ENCODE assay signal across 21 cellular contexts in the genomic region with DNA sequence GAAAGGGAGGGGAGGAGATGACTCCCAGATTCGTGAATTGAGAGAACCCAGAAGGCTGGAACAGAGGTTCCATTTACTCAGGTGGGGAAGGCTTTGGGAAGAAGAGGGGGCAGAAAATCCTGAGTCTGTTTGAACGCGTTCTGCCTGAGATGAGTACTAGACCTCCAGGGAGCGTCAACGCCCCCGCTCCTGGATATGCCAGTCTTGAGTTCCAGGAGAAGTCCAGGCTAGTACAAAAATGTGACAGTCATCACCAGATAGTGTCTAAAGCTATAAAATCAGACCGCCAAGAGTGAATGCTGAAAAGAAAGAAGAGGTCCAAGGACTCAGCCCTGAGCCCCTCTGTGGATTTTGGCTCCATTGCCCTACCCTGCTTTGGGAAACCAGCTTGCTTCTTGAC. TPM values are rescaled to one million over a fixed set of nuclear protein-coding genes. Genes with fewer than 3 reads are reported as not detected.
DNase-seq lines count a peak whose midpoint lies in the region; ATAC-seq and TF ChIP-seq lines count a peak whose summit lies in the region.
"Had no signal": no experiment of that assay in that cellular context is flagged by ENCODE, and none has a peak within 500 bp of the region (broad histone marks: within the 10 kb centered on the region; RNA-seq: fewer than 3 reads in every experiment).

No MANE protein-coding gene starts in this region.

- no peak for ATAC-seq in activated CD8-positive, alpha-beta T cell treated with anti-CD3 and anti-CD28 coated beads, Interleukin-2, amount 10 ng/mL, durations not matched to agents 7 days and 5 days
- no peak for ATAC-seq in activated CD8-positive, alpha-beta T cell treated with anti-CD3 and anti-CD28 coated beads for 36 hours
- no peak for ATAC-seq in HG03025 (IDR thresholded peaks at IDR 0.05; ENCODE audit: low FRiP score, unreplicated experiment)
- ATAC-seq: GM23338 had no signal

- no peaks in the 10 kb centered on the region for H3K4me1 Mint-ChIP-seq in activated CD8-positive, alpha-beta T cell treated with anti-CD3 and anti-CD28 coated beads, Interleukin-2, amount 10 ng/mL, durations not matched to agents 7 days and 5 days (ENCODE audit: low read depth)
- peaks cover 3% of the 10 kb centered on the region for H3K4me1 Mint-ChIP-seq in activated CD8-positive, alpha-beta T cell treated with anti-CD3 and anti-CD28 coated beads for 36 hours (ENCODE audit: low read depth)
- peaks cover 7% of the 10 kb centered on the region for H3K4me1 Mint-ChIP-seq in nephron progenitor cell
- H3K4me1 Mint-ChIP-seq: B cell; CD8-positive, alpha-beta memory T cell had no signal

- no peaks in the 10 kb centered on the region for H3K9me3 Mint-ChIP-seq in activated CD8-positive, alpha-beta T cell treated with anti-CD3 and anti-CD28 coated beads, Interleukin-2, amount 10 ng/mL, durations not matched to agents 7 days and 5 days (ENCODE audit: insufficient read depth)
- H3K9me3 Mint-ChIP-seq in activated CD8-positive, alpha-beta T cell treated with anti-CD3 and anti-CD28 coated beads for 36 hours = no peaks in the 10 kb centered on the region
- no peaks in the 10 kb centered on the region for H3K9me3 Mint-ChIP-seq in nephron progenitor cell
- H3K9me3 Mint-ChIP-seq: CD4-positive, alpha-beta T cell; CD8-positive, alpha-beta memory T cell; GM23338 had no signal

- CTCF ChIA-PET in activated CD8-positive, alpha-beta T cell treated with anti-CD3 and anti-CD28 coated beads, Interleukin-2, amount 10 ng/mL, durations not matched to agents 7 days and 5 days (lab: Charles Lee) = no interaction called here
- CTCF ChIA-PET in activated CD8-positive, alpha-beta T cell treated with anti-CD3 and anti-CD28 coated beads for 36 hours (lab: Charles Lee) = no interaction called here
- CTCF ChIA-PET in RWPE1 (lab: Yijun Ruan, JAX) = interaction anchor here (1.2 kb wide), 1 partner anchor 8 kb away, joined by 5 read pairs; no protein-coding TSS in a partner anchor

- no peak for DNase-seq in activated CD8-positive, alpha-beta T cell treated with anti-CD3 and anti-CD28 coated beads, Interleukin-2, amount 10 ng/mL, durations not matched to agents 7 days and 5 days
- no peak for DNase-seq in activated CD8-positive, alpha-beta T cell treated with anti-CD3 and anti-CD28 coated beads for 36 hours
- DNase-seq in RWPE1 (ENCODE audit: low spot score) (no peak), nephron progenitor cell (no peak), UCSD-AML1 (lab: John Stamatoyannopoulos, UW; ENCODE audit: unreplicated experiment) (no peak), germinal center (ENCODE audit: low spot score) (no peak), OCI-M1 (lab: John Stamatoyannopoulos, UW) (no peak)
- DNase-seq: CD4-positive, alpha-beta T cell; CD8-positive, alpha-beta memory T cell; DMS53; DMS79 treated with DMSO at 0.1 percent for 48 hours; GF-D8 had no signal

- peaks cover 42% of the 10 kb centered on the region for H3K36me3 Mint-ChIP-seq in activated CD8-positive, alpha-beta T cell treated with anti-CD3 and anti-CD28 coated beads, Interleukin-2, amount 10 ng/mL, durations not matched to agents 7 days and 5 days (ENCODE audit: low read depth)
- peaks cover 54% of the 10 kb centered on the region for H3K36me3 Mint-ChIP-seq in activated CD8-positive, alpha-beta T cell treated with anti-CD3 and anti-CD28 coated beads for 36 hours (ENCODE audit: low read depth)
- H3K36me3 Mint-ChIP-seq in nephron progenitor cell (ENCODE audit: low read depth) = peaks cover 54% of the 10 kb centered on the region

- H3K27ac Mint-ChIP-seq in activated CD8-positive, alpha-beta T cell treated with anti-CD3 and anti-CD28 coated beads, Interleukin-2, amount 10 ng/mL, durations not matched to agents 7 days and 5 days = peak overlapping the region; percentile 22
- H3K27ac Mint-ChIP-seq in activated CD8-positive, alpha-beta T cell treated with anti-CD3 and anti-CD28 coated beads for 36 hours = no peak overlapping the region
- peak overlapping the region; percentile 96 for H3K27ac Mint-ChIP-seq in nephron progenitor cell
- H3K27ac Mint-ChIP-seq: B cell; CD4-positive, alpha-beta T cell; GM23338 had no signal

- POLR2A ChIA-PET in activated CD8-positive, alpha-beta T cell treated with anti-CD3 and anti-CD28 coated beads, Interleukin-2, amount 10 ng/mL, durations not matched to agents 7 days and 5 days (lab: Charles Lee) = no interaction called here
- POLR2A ChIA-PET in activated CD8-positive, alpha-beta T cell treated with anti-CD3 and anti-CD28 coated beads for 36 hours (lab: Charles Lee) = no interaction called here
- POLR2A ChIA-PET in RWPE1 (lab: Yijun Ruan, JAX; ENCODE audit: low non-redundant PET) = no interaction called here

- H3K27me3 Mint-ChIP-seq in activated CD8-positive, alpha-beta T cell treated with anti-CD3 and anti-CD28 coated beads, Interleukin-2, amount 10 ng/mL, durations not matched to agents 7 days and 5 days (ENCODE audit: low read depth) = no peaks in the 10 kb centered on the region
- H3K27me3 Mint-ChIP-seq in activated CD8-positive, alpha-beta T cell treated with anti-CD3 and anti-CD28 coated beads for 36 hours = no peaks in the 10 kb centered on the region
- no peaks in the 10 kb centered on the region for H3K27me3 Mint-ChIP-seq in nephron progenitor cell (ENCODE audit: low read depth, poor library complexity)
- H3K27me3 Mint-ChIP-seq: B cell; CD4-positive, alpha-beta T cell; CD8-positive, alpha-beta memory T cell had no signal

- intact Hi-C loops in activated CD8-positive, alpha-beta T cell treated with anti-CD3 and anti-CD28 coated beads for 36 hours (cut with micrococcal nuclease) = no loop called here

- H3K4me3 Mint-ChIP-seq in activated CD8-positive, alpha-beta T cell treated with anti-CD3 and anti-CD28 coated beads, Interleukin-2, amount 10 ng/mL, durations not matched to agents 7 days and 5 days = no peak overlapping the region
- H3K4me3 Mint-ChIP-seq in activated CD8-positive, alpha-beta T cell treated with anti-CD3 and anti-CD28 coated beads for 36 hours = no peak overlapping the region
- no peak overlapping the region for H3K4me3 Mint-ChIP-seq in nephron progenitor cell
- H3K4me3 Mint-ChIP-seq: B cell; CD4-positive, alpha-beta T cell; GM23338 had no signal

- H3K27ac ChIP-seq in RWPE1 = peak overlapping the region; percentile 1; the same call in 1 of the 2 replicates
- H3K27ac ChIP-seq: 22Rv1, BLaER1, C4-2B had no signal

- no peak for TF ChIP-seq CTCF in activated CD8-positive, alpha-beta T cell treated with anti-CD3 and anti-CD28 coated beads for 36 hours (IDR thresholded peaks at IDR 0.05)
- TF ChIP-seq CTCF in RWPE1 (conservative IDR thresholded peaks at IDR 0.05; ENCODE audit: low read depth) = no peak
- no peak for TF ChIP-seq CTCF in nephron progenitor cell (IDR thresholded peaks at IDR 0.05)

RNA-seq across cellular contexts. Expression of a gene that starts 8.6 kb away (rescaled TPM):
- total RNA-seq in activated CD8-positive, alpha-beta T cell treated with anti-CD3 and anti-CD28 coated beads, Interleukin-2, amount 10 ng/mL, durations not matched to agents 7 days and 5 days = 10 to 100 TPM; 90.2 to 94.4 TPM
- total RNA-seq in activated CD8-positive, alpha-beta T cell treated with anti-CD3 and anti-CD28 coated beads for 36 hours = 100 to 1,000 TPM; 256 to 258 TPM

RNA-seq across cellular contexts. Expression of a gene that starts 53.3 kb away (rescaled TPM):
- not detected for total RNA-seq in activated CD8-positive, alpha-beta T cell treated with anti-CD3 and anti-CD28 coated beads, Interleukin-2, amount 10 ng/mL, durations not matched to agents 7 days and 5 days
- total RNA-seq in activated CD8-positive, alpha-beta T cell treated with anti-CD3 and anti-CD28 coated beads for 36 hours = not detected
- total RNA-seq: B cell; CD4-positive, alpha-beta T cell; CD8-positive, alpha-beta memory T cell; Daoy; G401; GM23338; H4 had no signal
